ENCODE assay signal across 1 cellular context in genomic region chr5:40798012-40798855, GRCh38.
TF ChIP-seq lines count a peak whose summit lies in the region.

TSS of gene PRKAA1 (minus strand) at chr5:40798374. CDS start at chr5:40798189, 185 bp downstream.

TF ChIP-seq in HepG2, 621 proteins besides CTCF, POLR2A, EP300 and RAD21 (continued from another document and continues in another):
- TF ChIP-seq KLF16 (CRISPR knock-in tag; IDR thresholded peaks at IDR 0.05) (peak in 1 of 2 experiments; percentile 20; a peak in 1 of 4 replicates), TBX3 (IDR thresholded peaks at IDR 0.05; ENCODE audit: borderline replicate concordance) (no peak), ZNF841 (CRISPR knock-in tag; IDR thresholded peaks at IDR 0.05; ENCODE audit: borderline replicate concordance) (no peak), PCBP1 (IDR thresholded peaks at IDR 0.05; ENCODE audit: borderline replicate concordance, low read depth, low read length) (0 out of 2 replicates have a peak, but pooled peaks have one; percentile 13), NRL (CRISPR knock-in tag; IDR thresholded peaks at IDR 0.05; ENCODE audit: borderline replicate concordance) (peak; percentile 46; the same call in 1 of the 2 replicates), ZNF441 (CRISPR knock-in tag; IDR thresholded peaks at IDR 0.05; ENCODE audit: borderline replicate concordance) (peak; percentile 24; the same call in 1 of the 2 replicates), KDM2A (CRISPR knock-in tag; IDR thresholded peaks at IDR 0.05; ENCODE audit: borderline replicate concordance, low read depth) (peak; percentile 57; the same call in 1 of the 2 replicates), AHR (CRISPR knock-in tag; IDR thresholded peaks at IDR 0.05) (peak; percentile 20; the same call in 1 of the 2 replicates), NBN (conservative IDR thresholded peaks at IDR 0.05) (no peak), ZNF772 (CRISPR knock-in tag; IDR thresholded peaks at IDR 0.05) (0 out of 2 replicates have a peak, but pooled peaks have one; percentile 42), REL (CRISPR knock-in tag; conservative IDR thresholded peaks at IDR 0.05) (no peak), ZBTB25 (CRISPR knock-in tag; IDR thresholded peaks at IDR 0.05) (0 out of 2 replicates have a peak, but pooled peaks have one; percentile 40), ZNF337 (CRISPR knock-in tag; IDR thresholded peaks at IDR 0.05; ENCODE audit: borderline replicate concordance, low read depth) (no peak), REST (IDR thresholded peaks at IDR 0.05; ENCODE audit: borderline replicate concordance in 1 of 2, low read depth in 1 of 2, low read length in 2 of 2) (no peak; a peak in 1 of 4 replicates), AGO2 (optimal IDR thresholded peaks at IDR 0.05; ENCODE audit: low read depth, low read length) (no peak), FOXA3 (CRISPR knock-in tag; IDR thresholded peaks at IDR 0.05) (peak; percentile 30; the same call in 1 of the 2 replicates), SP5 (CRISPR knock-in tag; IDR thresholded peaks at IDR 0.05; ENCODE audit: borderline replicate concordance, low read depth) (peak; percentile 37; the same call in 1 of the 2 replicates), SP4 (CRISPR knock-in tag; IDR thresholded peaks at IDR 0.05) (peak; percentile 82), SALL2 (CRISPR knock-in tag; IDR thresholded peaks at IDR 0.05) (peak; percentile 78; the same call in 1 of the 2 replicates), SP1 (IDR thresholded peaks at IDR 0.05) (no peak), SP1 (CRISPR knock-in tag; IDR thresholded peaks at IDR 0.05) (peak; percentile 45; the same call in 1 of the 2 replicates), FOSL1 (CRISPR knock-in tag; IDR thresholded peaks at IDR 0.05; ENCODE audit: borderline replicate concordance) (no peak), CREM (IDR thresholded peaks at IDR 0.05) (0 out of 2 replicates have a peak, but pooled peaks have one; percentile 15), CREM (CRISPR knock-in tag; IDR thresholded peaks at IDR 0.05) (no peak), ZNF607 (CRISPR knock-in tag; IDR thresholded peaks at IDR 0.05; ENCODE audit: borderline replicate concordance) (peak; percentile 75; the same call in 1 of the 2 replicates), RBFOX2 (IDR thresholded peaks at IDR 0.05; ENCODE audit: low read depth, low read length) (peak; percentile 75; the same call in 1 of the 2 replicates), ZNF264 (CRISPR knock-in tag; IDR thresholded peaks at IDR 0.05) (peak; percentile 43; the same call in 1 of the 2 replicates), ZNF230 (CRISPR knock-in tag; IDR thresholded peaks at IDR 0.05) (no peak), POLR2G (IDR thresholded peaks at IDR 0.05; ENCODE audit: low read depth, low read length) (peak; percentile 73), SKI (IDR thresholded peaks at IDR 0.05; ENCODE audit: partially characterized antibody) (peak; percentile 17), ZNF430 (CRISPR knock-in tag; IDR thresholded peaks at IDR 0.05) (no peak; the same call in 1 of the 2 replicates), YEATS4 (CRISPR knock-in tag; IDR thresholded peaks at IDR 0.05; ENCODE audit: borderline replicate concordance) (peak; percentile 75; the same call in 1 of the 2 replicates), ZNF354B (CRISPR knock-in tag; IDR thresholded peaks at IDR 0.05) (no peak), TCF12 (IDR thresholded peaks at IDR 0.05) (no peak), TCF12 (CRISPR knock-in tag; IDR thresholded peaks at IDR 0.05) (no peak), ZMAT3 (CRISPR knock-in tag; conservative IDR thresholded peaks at IDR 0.05) (0 out of 2 replicates have a peak, but pooled peaks have one; percentile 26), BORCS8-MEF2B (CRISPR knock-in tag; IDR thresholded peaks at IDR 0.05) (0 out of 2 replicates have a peak, but pooled peaks have one; percentile 43), ZFP90 (CRISPR knock-in tag; IDR thresholded peaks at IDR 0.05; ENCODE audit: borderline replicate concordance) (0 out of 2 replicates have a peak, but pooled peaks have one; percentile 58), RFX3 (CRISPR knock-in tag; IDR thresholded peaks at IDR 0.05) (no peak), ZKSCAN5 (CRISPR knock-in tag; IDR thresholded peaks at IDR 0.05) (0 out of 2 replicates have a peak, but pooled peaks have one; percentile 68), ZNF329 (CRISPR knock-in tag; IDR thresholded peaks at IDR 0.05; ENCODE audit: low read depth) (0 out of 2 replicates have a peak, but pooled peaks have one; percentile 25), RNF2 (conservative IDR thresholded peaks at IDR 0.05; ENCODE audit: low read depth) (no peak), ZBTB10 (CRISPR knock-in tag; IDR thresholded peaks at IDR 0.05; ENCODE audit: borderline replicate concordance) (peak; percentile 58; the same call in 1 of the 2 replicates), BCLAF1 (IDR thresholded peaks at IDR 0.05) (no peak), NCOA1 (CRISPR knock-in tag; IDR thresholded peaks at IDR 0.05) (no peak), ZBTB7A (CRISPR knock-in tag; IDR thresholded peaks at IDR 0.05) (peak; percentile 77; the same call in 1 of the 2 replicates), ZNF350 (CRISPR knock-in tag; IDR thresholded peaks at IDR 0.05; ENCODE audit: borderline replicate concordance, low read depth) (peak; percentile 83), GATAD1 (CRISPR knock-in tag; IDR thresholded peaks at IDR 0.05) (peak; percentile 50), ZNF883 (CRISPR knock-in tag; IDR thresholded peaks at IDR 0.05; ENCODE audit: not compliant biosample characterization) (peak; percentile 65), SMYD3 (CRISPR knock-in tag; IDR thresholded peaks at IDR 0.05) (0 out of 2 replicates have a peak, but pooled peaks have one; percentile 47), ZNF713 (CRISPR knock-in tag; IDR thresholded peaks at IDR 0.05) (no peak), HOXA3 (CRISPR knock-in tag; IDR thresholded peaks at IDR 0.05) (peak; percentile 26; the same call in 1 of the 2 replicates)
- TF ChIP-seq, protein P1, sequence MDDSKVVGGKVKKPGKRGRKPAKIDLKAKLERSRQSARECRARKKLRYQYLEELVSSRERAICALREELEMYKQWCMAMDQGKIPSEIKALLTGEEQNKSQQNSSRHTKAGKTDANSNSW (CRISPR knock-in tag; IDR thresholded peaks at IDR 0.05; ENCODE audit: borderline replicate concordance) = no peak
- TF ChIP-seq, protein P2, sequence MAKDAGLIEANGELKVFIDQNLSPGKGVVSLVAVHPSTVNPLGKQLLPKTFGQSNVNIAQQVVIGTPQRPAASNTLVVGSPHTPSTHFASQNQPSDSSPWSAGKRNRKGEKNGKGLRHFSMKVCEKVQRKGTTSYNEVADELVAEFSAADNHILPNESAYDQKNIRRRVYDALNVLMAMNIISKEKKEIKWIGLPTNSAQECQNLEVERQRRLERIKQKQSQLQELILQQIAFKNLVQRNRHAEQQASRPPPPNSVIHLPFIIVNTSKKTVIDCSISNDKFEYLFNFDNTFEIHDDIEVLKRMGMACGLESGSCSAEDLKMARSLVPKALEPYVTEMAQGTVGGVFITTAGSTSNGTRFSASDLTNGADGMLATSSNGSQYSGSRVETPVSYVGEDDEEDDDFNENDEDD (CRISPR knock-in tag; IDR thresholded peaks at IDR 0.05; ENCODE audit: borderline replicate concordance) = peak; percentile 77; the same call in 1 of the 2 replicates
- TF ChIP-seq, protein P3, sequence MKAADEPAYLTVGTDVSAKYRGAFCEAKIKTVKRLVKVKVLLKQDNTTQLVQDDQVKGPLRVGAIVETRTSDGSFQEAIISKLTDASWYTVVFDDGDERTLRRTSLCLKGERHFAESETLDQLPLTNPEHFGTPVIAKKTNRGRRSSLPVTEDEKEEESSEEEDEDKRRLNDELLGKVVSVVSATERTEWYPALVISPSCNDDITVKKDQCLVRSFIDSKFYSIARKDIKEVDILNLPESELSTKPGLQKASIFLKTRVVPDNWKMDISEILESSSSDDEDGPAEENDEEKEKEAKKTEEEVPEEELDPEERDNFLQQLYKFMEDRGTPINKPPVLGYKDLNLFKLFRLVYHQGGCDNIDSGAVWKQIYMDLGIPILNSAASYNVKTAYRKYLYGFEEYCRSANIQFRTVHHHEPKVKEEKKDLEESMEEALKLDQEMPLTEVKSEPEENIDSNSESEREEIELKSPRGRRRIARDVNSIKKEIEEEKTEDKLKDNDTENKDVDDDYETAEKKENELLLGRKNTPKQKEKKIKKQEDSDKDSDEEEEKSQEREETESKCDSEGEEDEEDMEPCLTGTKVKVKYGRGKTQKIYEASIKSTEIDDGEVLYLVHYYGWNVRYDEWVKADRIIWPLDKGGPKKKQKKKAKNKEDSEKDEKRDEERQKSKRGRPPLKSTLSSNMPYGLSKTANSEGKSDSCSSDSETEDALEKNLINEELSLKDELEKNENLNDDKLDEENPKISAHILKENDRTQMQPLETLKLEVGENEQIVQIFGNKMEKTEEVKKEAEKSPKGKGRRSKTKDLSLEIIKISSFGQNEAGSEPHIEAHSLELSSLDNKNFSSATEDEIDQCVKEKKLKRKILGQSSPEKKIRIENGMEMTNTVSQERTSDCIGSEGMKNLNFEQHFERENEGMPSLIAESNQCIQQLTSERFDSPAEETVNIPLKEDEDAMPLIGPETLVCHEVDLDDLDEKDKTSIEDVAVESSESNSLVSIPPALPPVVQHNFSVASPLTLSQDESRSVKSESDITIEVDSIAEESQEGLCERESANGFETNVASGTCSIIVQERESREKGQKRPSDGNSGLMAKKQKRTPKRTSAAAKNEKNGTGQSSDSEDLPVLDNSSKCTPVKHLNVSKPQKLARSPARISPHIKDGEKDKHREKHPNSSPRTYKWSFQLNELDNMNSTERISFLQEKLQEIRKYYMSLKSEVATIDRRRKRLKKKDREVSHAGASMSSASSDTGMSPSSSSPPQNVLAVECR (CRISPR knock-in tag; IDR thresholded peaks at IDR 0.05; ENCODE audit: borderline replicate concordance) = peak; percentile 46; the same call in 1 of the 2 replicates
